In the genomic region with DNA sequence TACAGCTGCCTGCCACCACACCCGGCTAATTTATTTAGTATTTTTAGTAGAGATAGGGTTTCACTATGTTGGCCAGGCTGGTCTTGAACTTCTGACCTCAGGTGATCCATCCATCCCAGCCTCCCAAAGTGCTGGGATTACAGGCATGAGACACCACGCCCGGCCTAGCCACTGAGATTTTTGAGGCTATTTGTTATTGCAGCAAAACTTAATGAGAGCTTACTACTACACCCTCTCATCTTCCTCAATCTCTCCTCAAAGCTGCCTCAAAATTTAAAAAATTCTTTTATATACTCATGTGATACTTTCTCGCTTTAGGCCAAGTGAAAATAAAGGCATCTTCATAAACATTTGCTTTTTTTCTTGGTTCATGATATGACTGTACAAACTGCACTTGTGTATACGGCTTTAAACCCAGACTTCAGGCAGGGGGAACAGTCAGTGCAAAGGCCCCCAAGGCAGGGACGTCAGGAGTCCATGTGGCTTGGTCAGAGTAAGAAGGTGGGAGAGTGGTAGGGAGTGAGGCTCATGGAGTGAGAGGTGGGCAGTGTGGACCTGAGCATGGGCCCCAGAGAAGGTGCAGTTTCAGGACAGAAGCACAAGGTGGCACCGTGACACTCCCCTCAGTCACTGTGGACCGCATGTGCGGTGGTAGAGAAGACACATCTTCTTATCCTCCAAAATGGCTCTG, we compare ENCODE assay signal across 8 cellular contexts. TPM values are rescaled to one million over a fixed set of nuclear protein-coding genes. Genes with fewer than 3 reads are reported as not detected.
DNase-seq lines count a peak whose midpoint lies in the region; ATAC-seq and TF ChIP-seq lines count a peak whose summit lies in the region.

No MANE protein-coding gene starts in this region.

- no peak overlapping the region; the same call in 1 of the 2 replicates for H3K4me3 ChIP-seq in BE2C (ENCODE audit: low read depth, low read length)
- H3K4me3 ChIP-seq in dorsolateral prefrontal cortex: no peak overlapping the region
- no peak overlapping the region for H3K4me3 ChIP-seq in mesenchymal stem cell (ENCODE audit: insufficient read depth in 1 of 2, low read depth in 1 of 2, low read length in 2 of 2)

- DNase-seq in BE2C: peak; percentile 78
- peak; percentile 69 for DNase-seq in GM19238 (ENCODE audit: insufficient read length, low spot score)
- DNase-seq in NCI-H748 treated with DMSO at 0.1 percent for 48 hours (lab: John Stamatoyannopoulos, UW): peak; percentile 56
- peak; percentile 58 to 62 for DNase-seq in activated CD4-positive, alpha-beta T cell treated with anti-CD3 and anti-CD28 coated beads, Interleukin-2, amount 50 U/mL, for 4 hours
- DNase-seq in dorsolateral prefrontal cortex: peak; percentile 58 to 83 (median 76)
- DNase-seq in mesenchymal stem cell: peak; percentile 78
- peak; percentile 34 to 44 for DNase-seq in stimulated activated CD8-positive, alpha-beta memory T cell treated with anti-CD3 and anti-CD28 coated beads, Interleukin-4, amount 100 ng/mL, for 1 hour (ENCODE audit: low read depth in 2 of 2, low spot score in 1 of 2)

- H3K23ac ChIP-seq in mesenchymal stem cell (ENCODE audit: low read length in 2 of 2): no peak overlapping the region

- H3K4ac ChIP-seq in mesenchymal stem cell (ENCODE audit: low read depth in 1 of 2, low read length in 2 of 2): no peak overlapping the region

- no peak overlapping the region for H3K14ac ChIP-seq in mesenchymal stem cell (ENCODE audit: low read length in 2 of 2)

- peak; percentile 96 for TF ChIP-seq CTCF in BE2C (IDR thresholded peaks at IDR 0.05; ENCODE audit: low read depth, low read length)
- peak; percentile 35 to 97 (median 91) for TF ChIP-seq CTCF in dorsolateral prefrontal cortex (IDR thresholded peaks at IDR 0.05 in 54 of 56, conservative IDR thresholded peaks at IDR 0.05 in 2 of 56; ENCODE audit: low read depth in 1 of 56, partially characterized antibody in 56 of 56)

- no peak overlapping the region for H2AFZ ChIP-seq in mesenchymal stem cell (ENCODE audit: low read depth, low read length)

- no peak overlapping the region for H2BK5ac ChIP-seq in mesenchymal stem cell (ENCODE audit: low read depth, low read length, poor library complexity, severe bottlenecking)

- no peak overlapping the region for H2BK120ac ChIP-seq in mesenchymal stem cell (ENCODE audit: low read depth, low read length)

- no peaks in the 10 kb centered on the region for H3K27me3 ChIP-seq in BE2C
- no peaks in the 10 kb centered on the region for H3K27me3 ChIP-seq in dorsolateral prefrontal cortex
- H3K27me3 ChIP-seq in mesenchymal stem cell (ENCODE audit: control insufficient read depth in 1 of 2, insufficient read depth in 1 of 2, low read length in 2 of 2): peaks cover 13 to 18% of the 10 kb centered on the region in 2 experiments

- no peak overlapping the region for H4K8ac ChIP-seq in mesenchymal stem cell (ENCODE audit: low read length)

- H3K27ac ChIP-seq in dorsolateral prefrontal cortex: peak overlapping the region in 18 of 59 donors; percentile 81 to 96 (median 92)
- no peak overlapping the region for H3K27ac ChIP-seq in mesenchymal stem cell (ENCODE audit: low read length, poor library complexity, severe bottlenecking)

- no peak overlapping the region for H3K9ac ChIP-seq in mesenchymal stem cell (ENCODE audit: low read length)

- WGBS in mesenchymal stem cell: 54% methylated on average over 8 of the region's 9 CpGs

- H3K4me1 ChIP-seq in BE2C: 0 out of 2 replicates have a peak, but pooled peaks cover 2% of the 10 kb centered on the region
- no peaks in the 10 kb centered on the region for H3K4me1 ChIP-seq in mesenchymal stem cell (ENCODE audit: control insufficient read depth, insufficient read depth, low read depth, low read length)

- H3K4me2 ChIP-seq in mesenchymal stem cell (ENCODE audit: low read length, poor library complexity, severe bottlenecking): no peak overlapping the region

- no peaks in the 10 kb centered on the region for H3K36me3 ChIP-seq in BE2C
- H3K36me3 ChIP-seq in mesenchymal stem cell (ENCODE audit: control insufficient read depth in 1 of 2, insufficient read depth in 2 of 2, low read depth in 1 of 2, low read length in 2 of 2): no peaks in the 10 kb centered on the region

- no peak overlapping the region for H4K91ac ChIP-seq in mesenchymal stem cell (ENCODE audit: low read length)

- no peak overlapping the region for H3K18ac ChIP-seq in mesenchymal stem cell (ENCODE audit: low read depth in 1 of 2, low read length in 2 of 2)

- no peaks in the 10 kb centered on the region for H3K9me3 ChIP-seq in BE2C
- peaks cover 7% of the 10 kb centered on the region for H3K9me3 ChIP-seq in mesenchymal stem cell (ENCODE audit: control insufficient read depth, low read length)

- H2BK12ac ChIP-seq in mesenchymal stem cell (ENCODE audit: low read length in 2 of 2): no peak overlapping the region

- no peak overlapping the region for H2AK5ac ChIP-seq in mesenchymal stem cell (ENCODE audit: low read length, severe bottlenecking)

- no peak overlapping the region for H2BK15ac ChIP-seq in mesenchymal stem cell (ENCODE audit: low read depth, poor library complexity, severe bottlenecking)

- H3K79me1 ChIP-seq in mesenchymal stem cell (replicated peaks; ENCODE audit: low read length, poor library complexity, severe bottlenecking): no peaks in the 10 kb centered on the region

- intact Hi-C loops in dorsolateral prefrontal cortex (cut with DNase I): loop anchor here in 1 of 2 donors (1.0 to 10.0 kb wide), 3 partner anchors 98 to 366 kb away; a partner anchor contains a TSS

- ATAC-seq in HG03439 (IDR thresholded peaks at IDR 0.05; ENCODE audit: unreplicated experiment): peak; percentile 59

RNA-seq across cellular contexts. Expression of a gene that starts 55.5 kb away (rescaled TPM):
- 33.1 TPM for polyA plus RNA-seq in BE2C (2012; ENCODE audit: insufficient read depth, insufficient read length, low read depth)
- total RNA-seq in dorsolateral prefrontal cortex: 10 to 100 TPM; 21.3 to 84.1 (median 36.2) TPM
- 61.5 TPM for polyA plus RNA-seq in mesenchymal stem cell (2013, experiment 1 of 2)
- 68.5 TPM for polyA plus RNA-seq in mesenchymal stem cell (2013, experiment 2 of 2)
